In the genomic region with DNA sequence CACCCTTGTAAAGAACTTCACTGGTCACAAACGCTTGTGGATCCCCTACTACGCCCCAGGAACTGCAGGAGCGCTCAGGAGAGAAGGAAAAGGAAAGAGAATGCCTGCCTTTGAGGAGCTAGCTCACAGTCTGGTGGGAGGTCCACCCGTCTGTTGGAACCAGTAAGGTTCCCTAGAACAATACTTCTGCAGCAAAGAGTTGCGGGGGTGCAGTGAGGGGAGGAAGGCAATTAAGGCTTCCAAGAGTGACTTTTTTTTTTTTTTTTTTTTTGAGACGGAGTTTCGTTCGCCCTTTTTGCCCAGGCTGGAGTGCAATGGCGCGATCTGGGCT, we compare ENCODE assay signal across 8 cellular contexts. TPM values are rescaled to one million over a fixed set of nuclear protein-coding genes. Genes with fewer than 3 reads are reported as not detected.
DNase-seq lines count a peak whose midpoint lies in the region; ATAC-seq and TF ChIP-seq lines count a peak whose summit lies in the region.

No MANE protein-coding gene starts in this region.

- H3K9ac ChIP-seq in liver (ENCODE audit: low read depth in 1 of 2, low read length in 2 of 2) = peak overlapping the region; percentile 5 to 77

- peaks cover 12% of the 10 kb centered on the region for H3K4me1 ChIP-seq in body of pancreas
- peaks cover 0 to 5% (median 0%) of the 10 kb centered on the region in 4 donors for H3K4me1 ChIP-seq in liver (ENCODE audit: control insufficient read depth in 4 of 4, insufficient read depth in 4 of 4, low read length in 3 of 4)
- peaks cover 0 to 4% (median 0%) of the 10 kb centered on the region in 4 donors for H3K4me1 ChIP-seq in tibial nerve

- peak; percentile 26 for ATAC-seq in GM18909 (IDR thresholded peaks at IDR 0.05; ENCODE audit: poor library complexity, unreplicated experiment)
- peak; percentile 5 for ATAC-seq in HG03342 (IDR thresholded peaks at IDR 0.05; ENCODE audit: unreplicated experiment)
- ATAC-seq in body of pancreas = peak; percentile 56

- no peak for TF ChIP-seq EP300 in tibial nerve (IDR thresholded peaks at IDR 0.05)

- TF ChIP-seq POLR2A in body of pancreas (IDR thresholded peaks at IDR 0.05) (peak; percentile 2 to 15 (median 7)), tibial nerve (IDR thresholded peaks at IDR 0.05) (no peak)

- 14% methylated on average over 8 of the region's 10 CpGs; no CpG with 5 or more reads in 1 of the 2 donors for whole genome bisulfite sequencing in body of pancreas, 2 donors
- 29% methylated on average over 10 of the region's 10 CpGs for WGBS in liver
- WGBS in tibial nerve, 2 donors = 8 to 32% methylated on average over 10 of the region's 10 CpGs

- peak overlapping the region; percentile 27 to 54 for H3K4me3 ChIP-seq in body of pancreas
- H3K4me3 ChIP-seq in liver (ENCODE audit: low read depth in 1 of 3, low read length in 3 of 3) = peak overlapping the region in 2 of 3 donors; percentile 67 to 84
- peak overlapping the region; percentile 47 to 87 (median 78) for H3K4me3 ChIP-seq in tibial nerve

- H3K27ac ChIP-seq in 22Rv1 = peak overlapping the region; percentile 58
- peak overlapping the region; percentile 69 to 86 (median 85) for H3K27ac ChIP-seq in body of pancreas
- peak overlapping the region; percentile 60 to 86 for H3K27ac ChIP-seq in liver (ENCODE audit: low read depth in 1 of 2, low read length in 2 of 2)
- peak overlapping the region; percentile 75 to 95 (median 90) for H3K27ac ChIP-seq in tibial nerve

- TF ChIP-seq RAD21 in liver (IDR thresholded peaks at IDR 0.05) = no peak

- intact Hi-C loops in body of pancreas (cut with DNase I) = no loop called here

- H3K9me3 ChIP-seq in body of pancreas = no peaks in the 10 kb centered on the region
- no peaks in the 10 kb centered on the region for H3K9me3 ChIP-seq in liver (ENCODE audit: control insufficient read depth in 4 of 4, low read length in 3 of 4)
- no peaks in the 10 kb centered on the region for H3K9me3 ChIP-seq in tibial nerve

- DNase-seq in body of pancreas (no peak), tibial nerve (ENCODE audit: low spot score in 2 of 2) (no peak), NCI-H1694 treated with DMSO at 0.1 percent for 48 hours (lab: John Stamatoyannopoulos, UW) (no peak), medulla oblongata (ENCODE audit: extremely low spot score) (no peak)

- no peaks in the 10 kb centered on the region for H3K36me3 ChIP-seq in body of pancreas (replicated peaks in 1 of 2; ENCODE audit: insufficient read depth in 1 of 2, low read depth in 2 of 2)
- H3K36me3 ChIP-seq in liver (ENCODE audit: control insufficient read depth in 4 of 4, insufficient read depth in 3 of 4, low read depth in 1 of 4, low read length in 3 of 4) = no peaks in the 10 kb centered on the region
- peaks cover 0 to 3% (median 0%) of the 10 kb centered on the region in 3 donors for H3K36me3 ChIP-seq in tibial nerve

- TF ChIP-seq CTCF in 22Rv1 (IDR thresholded peaks at IDR 0.05) = no peak
- TF ChIP-seq CTCF in body of pancreas (IDR thresholded peaks at IDR 0.05) = no peak
- no peak for TF ChIP-seq CTCF in liver (IDR thresholded peaks at IDR 0.05; ENCODE audit: low read depth, low read length, missing input control)
- TF ChIP-seq CTCF in tibial nerve (IDR thresholded peaks at IDR 0.05) = no peak

- H3K27me3 ChIP-seq in body of pancreas (no peaks in the 10 kb centered on the region), liver (ENCODE audit: control insufficient read depth in 4 of 4, insufficient read depth in 4 of 4, low read length in 3 of 4) (no peaks in the 10 kb centered on the region), tibial nerve (peaks cover 0 to 40% of the 10 kb centered on the region in 2 donors)

TF ChIP-seq in liver, 16 proteins besides CTCF, POLR2A, EP300 and RAD21:
- TF ChIP-seq YY1 (IDR thresholded peaks at IDR 0.05) = peak; percentile 5
- TF ChIP-seq HNF4A (conservative IDR thresholded peaks at IDR 0.05) = no peak

RNA-seq across cellular contexts. Expression of a gene that starts 0.3 kb away (rescaled TPM):
- total RNA-seq in body of pancreas (10 to 100 TPM; 13.2 to 16.6 TPM), liver (10 to 100 TPM; 10.5 to 11.2 TPM), tibial nerve (10 to 100 TPM; 15.9 to 27.5 (median 18.7) TPM)
- 1 to 10 TPM; 3.0 to 3.9 TPM for polyA plus RNA-seq in liver

RNA-seq across cellular contexts. Expression of a gene that starts 6.6 kb away (rescaled TPM):
- 10 to 100 TPM; 15.3 to 15.8 TPM for total RNA-seq in body of pancreas
- 10 to 100 TPM; 17.6 to 24.9 TPM for total RNA-seq in liver
- polyA plus RNA-seq in liver = 10 to 100 TPM in 1 of 2 donors, 1 to 10 TPM in 1; 9.6 to 29.0 TPM
- total RNA-seq in tibial nerve = 10 to 100 TPM; 10.6 to 22.6 (median 16.9) TPM

Comparison
In these comparisons a context has a peak if more than half of its experiments do, and no peak if none do; other contexts are left out.
1. ATAC-seq: peak in every context shown above with its lines; median percentile 56 in body of pancreas; 26 in GM18909; 5 in HG03342.
2. POLR2A ChIP-seq: peak in body of pancreas (3 of 3); none in tibial nerve (0 of 2).
3. Peak in every context shown above with its lines, with median percentiles within 50 percentile points of each other: H3K27ac ChIP-seq and H3K4me3 ChIP-seq.